ENCODE assay signal across 9 cellular contexts in genomic region chr1:3623441-3624150, GRCh38. TPM values are rescaled to one million over a fixed set of nuclear protein-coding genes. Genes with fewer than 3 reads are reported as not detected.
DNase-seq lines count a peak whose midpoint lies in the region; ATAC-seq, FAIRE-seq and TF ChIP-seq lines count a peak whose summit lies in the region.
"Had no signal": no experiment of that assay in that cellular context is flagged by ENCODE, and none has a peak within 500 bp of the region (broad histone marks: within the 10 kb centered on the region; RNA-seq: fewer than 3 reads in every experiment).

No MANE protein-coding gene starts in this region.

- TF ChIP-seq CTCF in cardiac fibroblast (IDR thresholded peaks at IDR 0.05; ENCODE audit: low read depth, low read length): no peak

- H3K36me3 ChIP-seq in mesodermal cell (ENCODE audit: control insufficient read depth, insufficient read depth, low read length) (peaks cover 26% of the 10 kb centered on the region), urinary bladder (ENCODE audit: insufficient read depth) (peaks cover 2% of the 10 kb centered on the region)

- peak overlapping the region; percentile 96 for H3K4me3 Mint-ChIP-seq in activated naive CD4-positive, alpha-beta T cell treated with anti-CD3 and anti-CD28 coated beads, Interleukin-2, amount 50 U/mL, for 24 hours

- WGBS in mesodermal cell (ENCODE audit: insufficient coverage in 2 of 2), 2 experiments: 45 to 47% methylated on average over 19 to 21 of the region's 21 CpGs
- WGBS in urinary bladder: 35% methylated on average over 21 of the region's 21 CpGs

- H3K9me3 Mint-ChIP-seq in activated naive CD4-positive, alpha-beta T cell treated with anti-CD3 and anti-CD28 coated beads, Interleukin-2, amount 50 U/mL, for 24 hours: no peaks in the 10 kb centered on the region

- H3K4me1 ChIP-seq in mesodermal cell (ENCODE audit: control insufficient read depth, insufficient read depth, low read length, poor library complexity, severe bottlenecking) (peaks cover 9% of the 10 kb centered on the region), urinary bladder (ENCODE audit: insufficient read depth) (no peaks in the 10 kb centered on the region)

- H3K36me3 Mint-ChIP-seq in activated naive CD4-positive, alpha-beta T cell treated with anti-CD3 and anti-CD28 coated beads, Interleukin-2, amount 50 U/mL, for 24 hours: peaks cover 1% of the 10 kb centered on the region

- H3K4me3 ChIP-seq in cardiac fibroblast (replicated peaks in 1 of 2; ENCODE audit: low read depth in 2 of 2, low read length in 2 of 2) (peak overlapping the region; percentile 84 to 98), mesodermal cell (ENCODE audit: extremely low read depth, insufficient read depth, low read length, poor library complexity, severe bottlenecking) (peak overlapping the region; percentile 92), urinary bladder (ENCODE audit: low read depth, low read length) (peak overlapping the region; percentile 77)

- FAIRE-seq in RCC 7860 (lab: Jason Lieb, UNC): no peak

- H3K27me3 Mint-ChIP-seq in activated naive CD4-positive, alpha-beta T cell treated with anti-CD3 and anti-CD28 coated beads, Interleukin-2, amount 50 U/mL, for 24 hours: no peaks in the 10 kb centered on the region

- no peaks in the 10 kb centered on the region for H3K9me3 ChIP-seq in mesodermal cell (ENCODE audit: control insufficient read depth, low read length)

- no peak for DNase-seq in activated naive CD4-positive, alpha-beta T cell treated with Interleukin-2 at 50 U/mL for 16 hours
- DNase-seq in cardiac fibroblast (ENCODE audit: low read depth in 2 of 2) (no peak), RCC 7860 (ENCODE audit: low spot score) (no peak), CD1c-positive myeloid dendritic cell (ENCODE audit: extremely low spot score) (no peak)

- ATAC-seq in HG02852 (IDR thresholded peaks at IDR 0.05; ENCODE audit: unreplicated experiment): no peak

- H3K4me1 Mint-ChIP-seq in activated naive CD4-positive, alpha-beta T cell treated with anti-CD3 and anti-CD28 coated beads, Interleukin-2, amount 50 U/mL, for 24 hours: peaks cover 55% of the 10 kb centered on the region

- H3K27ac ChIP-seq in mesodermal cell (ENCODE audit: low read depth, low read length, severe bottlenecking): no peak overlapping the region
- no peak overlapping the region for H3K27ac ChIP-seq in urinary bladder (ENCODE audit: low read depth)

- no peak overlapping the region for H3K27ac Mint-ChIP-seq in activated naive CD4-positive, alpha-beta T cell treated with anti-CD3 and anti-CD28 coated beads, Interleukin-2, amount 50 U/mL, for 24 hours

RNA-seq across cellular contexts. Expression of gene TPRG1L, which starts 1.2 kb away (rescaled TPM):
- polyA plus RNA-seq in mesodermal cell (2013, experiment 1 of 2): 31.7 TPM
- 26.3 TPM for polyA plus RNA-seq in mesodermal cell (2013, experiment 2 of 2)
- total RNA-seq in urinary bladder: 22.9 TPM
- polyA plus RNA-seq in urinary bladder: 60.8 TPM

RNA-seq across cellular contexts. Expression of gene MEGF6, which starts 12.3 kb away (rescaled TPM):
- 17.0 TPM for polyA plus RNA-seq in mesodermal cell (2013, experiment 1 of 2)
- polyA plus RNA-seq in mesodermal cell (2013, experiment 2 of 2): 16.3 TPM
- total RNA-seq in urinary bladder: 14.5 TPM
- polyA plus RNA-seq in urinary bladder: 23.5 TPM

RNA-seq across cellular contexts. Expression of gene WRAP73, which starts 26.3 kb away (rescaled TPM):
- 25.4 TPM for polyA plus RNA-seq in mesodermal cell (2013, experiment 1 of 2)
- polyA plus RNA-seq in mesodermal cell (2013, experiment 2 of 2): 19.7 TPM
- 8.1 TPM for total RNA-seq in urinary bladder
- 21.2 TPM for polyA plus RNA-seq in urinary bladder

RNA-seq across cellular contexts. Expression of gene TP73, which starts 28.7 kb away (rescaled TPM):
- polyA plus RNA-seq in mesodermal cell (2013, experiment 1 of 2): not detected
- polyA plus RNA-seq in mesodermal cell (2013, experiment 2 of 2): 0.10 TPM
- total RNA-seq in urinary bladder: 0.63 TPM
- polyA plus RNA-seq in urinary bladder: 0.09 TPM
- total RNA-seq: RPMI7951 had no signal
